ENCODE assay signal across 17 cellular contexts in the genomic region with DNA sequence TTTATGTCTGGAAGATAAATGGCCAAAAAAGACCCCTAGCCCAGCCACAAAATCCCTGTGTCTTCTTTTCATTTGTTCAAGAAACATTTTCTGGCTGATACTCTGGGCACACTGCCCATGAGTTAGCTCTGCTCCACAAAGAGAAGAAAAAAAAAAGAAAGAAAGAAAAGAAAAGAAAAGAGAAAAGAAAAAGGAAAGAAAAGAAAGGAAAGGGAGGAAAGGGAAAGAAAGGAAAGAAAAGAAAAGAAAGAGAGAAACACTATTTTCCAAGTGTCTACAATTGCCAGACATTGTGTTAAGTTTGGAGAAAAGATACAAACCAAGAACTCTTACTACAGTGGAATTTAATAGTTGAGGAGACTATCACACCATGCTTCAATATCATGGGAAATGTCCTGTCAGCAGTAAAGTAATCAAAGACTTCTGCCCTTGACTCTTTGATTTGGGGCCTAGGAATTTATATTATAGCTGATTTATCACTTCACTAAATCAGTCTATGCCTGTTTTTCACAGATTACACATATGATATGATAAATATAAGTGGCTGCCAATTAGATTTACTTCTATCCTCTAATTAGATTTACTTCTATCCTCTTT. TPM values are rescaled to one million over a fixed set of nuclear protein-coding genes. Genes with fewer than 3 reads are reported as not detected.
DNase-seq lines count a peak whose midpoint lies in the region; ATAC-seq, FAIRE-seq and TF ChIP-seq lines count a peak whose summit lies in the region.
"Had no signal": no experiment of that assay in that cellular context is flagged by ENCODE, and none has a peak within 500 bp of the region (broad histone marks: within the 10 kb centered on the region; RNA-seq: fewer than 3 reads in every experiment).

No MANE protein-coding gene starts in this region.

- no peaks in the 10 kb centered on the region for H3K9me1 ChIP-seq in K562 (ENCODE audit: control insufficient read depth, insufficient read depth, low read length)

- peak overlapping the region in 1 of 2 experiments; percentile 91; a peak in 2 of 4 replicates for H3K9ac ChIP-seq in K562 (ENCODE audit: insufficient read depth in 1 of 2, low read depth in 2 of 2, low read length in 2 of 2)
- H3K9ac ChIP-seq: KMS-11 had no signal

- no peak for FAIRE-seq in K562 (lab: Jason Lieb, UNC)

- H3K9me2 ChIP-seq in OCI-LY7 (ENCODE audit: insufficient read depth, low read length): no peaks in the 10 kb centered on the region; the same call in 1 of the 2 replicates

- H3K27me3 ChIP-seq in K562 (ENCODE audit: control insufficient read depth in 2 of 2, insufficient read depth in 2 of 2, low read length in 2 of 2): no peaks in the 10 kb centered on the region
- no peaks in the 10 kb centered on the region for H3K27me3 ChIP-seq in prostate gland (replicated peaks; ENCODE audit: insufficient read depth)

- H3K4me1 Mint-ChIP-seq in activated CD4-positive, alpha-beta T cell treated with anti-CD3 and anti-CD28 coated beads, Interleukin-2, amount 10 ng/mL, durations not matched to agents 7 days and 5 days: peaks cover 66% of the 10 kb centered on the region

- TF ChIP-seq POLR2A in K562 (conservative IDR thresholded peaks at IDR 0.05) (no peak), prostate gland (IDR thresholded peaks at IDR 0.05) (no peak)

- no peak for DNase-seq in activated CD4-positive, alpha-beta T cell treated with anti-CD3 and anti-CD28 coated beads, Interleukin-2, amount 10 ng/mL, durations not matched to agents 7 days and 5 days
- no peak for DNase-seq in activated CD4-positive, alpha-beta T cell treated with anti-CD3 and anti-CD28 coated beads, Interleukin-2, amount 50 U/mL, for 4 hours
- DNase-seq in OCI-LY7 (ENCODE audit: low spot score): no peak
- DNase-seq in K562 (ENCODE audit: extremely low read depth in 1 of 4, low spot score in 3 of 4): no peak
- DNase-seq in prostate gland (ENCODE audit: low spot score): no peak
- DNase-seq in NCI-H1105 (lab: John Stamatoyannopoulos, UW): no peak
- no peak for DNase-seq in epidermal melanocyte (ENCODE audit: insufficient read length, low spot score)
- DNase-seq: aorta, dermis blood vessel endothelial cell, mesenchymal stem cell, NCI-H146, NCI-H510A treated with DMSO at 0.1 percent for 48 hours, RPMI8226 had no signal

- H4K20me1 ChIP-seq in OCI-LY7 (ENCODE audit: insufficient read depth, low read length) (no peaks in the 10 kb centered on the region), K562 (replicated peaks; ENCODE audit: control insufficient read depth, insufficient read depth, low read length) (no peaks in the 10 kb centered on the region)

- in situ Hi-C loops in K562 (cut with MboI): loop anchor here (25.0 kb wide), 2 partner anchors 343 to 868 kb away; a partner anchor contains a TSS

- BruUV-seq in OCI-LY7 (replicated peaks; lab: Mats Ljungman, UMichigan): no TSS peak
- no TSS peak for BruUV-seq in K562 (replicated peaks; lab: Mats Ljungman, UMichigan)

- no peaks in the 10 kb centered on the region for H3K9me3 Mint-ChIP-seq in activated CD4-positive, alpha-beta T cell treated with anti-CD3 and anti-CD28 coated beads, Interleukin-2, amount 10 ng/mL, durations not matched to agents 7 days and 5 days

- H3K27me3 Mint-ChIP-seq in activated CD4-positive, alpha-beta T cell treated with anti-CD3 and anti-CD28 coated beads, Interleukin-2, amount 10 ng/mL, durations not matched to agents 7 days and 5 days: peaks cover 2% of the 10 kb centered on the region

- H3K36me3 Mint-ChIP-seq in activated CD4-positive, alpha-beta T cell treated with anti-CD3 and anti-CD28 coated beads, Interleukin-2, amount 10 ng/mL, durations not matched to agents 7 days and 5 days (ENCODE audit: low read depth): peaks cover 42% of the 10 kb centered on the region

- no peak for TF ChIP-seq EP300 in K562 (IDR thresholded peaks at IDR 0.05; ENCODE audit: low read length)

- H3K4me1 ChIP-seq in OCI-LY7 (ENCODE audit: insufficient read depth, low read length, poor library complexity, severe bottlenecking): peaks cover 18% of the 10 kb centered on the region
- H3K4me1 ChIP-seq in K562 (replicated peaks in 1 of 2; ENCODE audit: control insufficient read depth in 2 of 2, insufficient read depth in 2 of 2, low read length in 2 of 2): peaks cover 5 to 21% of the 10 kb centered on the region in 2 experiments
- H3K4me1 ChIP-seq in prostate gland (replicated peaks): no peaks in the 10 kb centered on the region

- H3K36me3 ChIP-seq in OCI-LY7 (ENCODE audit: insufficient read depth, low read length): peaks cover 13% of the 10 kb centered on the region
- peaks cover 18% of the 10 kb centered on the region; the same call in 1 of the 3 replicates for H3K36me3 ChIP-seq in K562 (ENCODE audit: control insufficient read depth, insufficient read depth, low read length)
- H3K36me3 ChIP-seq in prostate gland: no peaks in the 10 kb centered on the region

- H3K27ac ChIP-seq in OCI-LY7 (ENCODE audit: low read depth, low read length, poor library complexity, severe bottlenecking): no peak overlapping the region
- H3K27ac ChIP-seq in K562 (ENCODE audit: extremely low read depth, low read depth, low read length): peak overlapping the region; percentile 57; the same call in 2 of the 3 replicates
- peak overlapping the region; percentile 12 to 35 for H3K27ac ChIP-seq in prostate gland
- H3K27ac ChIP-seq: KMS-11 had no signal

- H3K79me2 ChIP-seq in OCI-LY7 (ENCODE audit: insufficient read depth, low read depth, low read length) (peaks cover 14% of the 10 kb centered on the region; the same call in 1 of the 2 replicates), K562 (ENCODE audit: control insufficient read depth, insufficient read depth, low read length) (peaks cover 40% of the 10 kb centered on the region)

- TF ChIP-seq CTCF in OCI-LY7 (conservative IDR thresholded peaks at IDR 0.05; ENCODE audit: low read length): no peak
- TF ChIP-seq CTCF in K562 (IDR thresholded peaks at IDR 0.05 in 2 of 3, conservative IDR thresholded peaks at IDR 0.05 in 1 of 3; ENCODE audit: insufficient read depth in 2 of 3, low read depth in 1 of 3, low read length in 3 of 3): no peak
- no peak for TF ChIP-seq CTCF in prostate gland (IDR thresholded peaks at IDR 0.05)

- no peak overlapping the region for H3K4me3 ChIP-seq in OCI-LY7 (ENCODE audit: low read depth, low read length, poor library complexity, severe bottlenecking)
- H3K4me3 ChIP-seq in K562: no peak overlapping the region
- H3K4me3 ChIP-seq in prostate gland: no peak overlapping the region
- H3K4me3 ChIP-seq: smooth muscle cell had no signal

- peak overlapping the region; percentile 96 for H3K4me3 Mint-ChIP-seq in activated CD4-positive, alpha-beta T cell treated with anti-CD3 and anti-CD28 coated beads, Interleukin-2, amount 10 ng/mL, durations not matched to agents 7 days and 5 days

- H3K9me3 ChIP-seq in OCI-LY7 (ENCODE audit: low read length) (no peaks in the 10 kb centered on the region), K562 (replicated peaks; ENCODE audit: control insufficient read depth, insufficient read depth, low read depth, low read length) (no peaks in the 10 kb centered on the region), prostate gland (no peaks in the 10 kb centered on the region)

- POLR2A ChIA-PET in activated CD4-positive, alpha-beta T cell treated with anti-CD3 and anti-CD28 coated beads, Interleukin-2, amount 10 ng/mL, durations not matched to agents 7 days and 5 days (lab: Charles Lee): interaction anchor here (1.0 kb wide), 1 partner anchor 13 kb away, joined by 3 read pairs; no protein-coding TSS in a partner anchor
- POLR2A ChIA-PET in OCI-LY7 (lab: Charles Lee): interaction anchor here (1.0 to 2.6 kb wide), 2 partner anchors 17 to 202 kb away, joined by 4 to 10 read pairs; no protein-coding TSS in a partner anchor
- POLR2A ChIA-PET in K562 (lab: Yijun Ruan, JAX): interaction anchor here (0.6 to 5.8 kb wide), 14 partner anchors 8 to 532 kb away, joined by 3 to 61 read pairs (median 4); a partner anchor contains a TSS

- H3K4me2 ChIP-seq in OCI-LY7 (ENCODE audit: low read length): peak overlapping the region; percentile 85; the same call in 1 of the 2 replicates
- H3K4me2 ChIP-seq in K562 (ENCODE audit: insufficient read depth, low read length): peak overlapping the region; percentile 62; the same call in 1 of the 2 replicates
- H3K4me2 ChIP-seq: KMS-11, smooth muscle cell had no signal

- CTCF ChIA-PET in activated CD4-positive, alpha-beta T cell treated with anti-CD3 and anti-CD28 coated beads, Interleukin-2, amount 10 ng/mL, durations not matched to agents 7 days and 5 days (lab: Charles Lee): interaction anchor here (1.0 to 5.8 kb wide), 5 partner anchors 10 to 273 kb away, joined by 3 to 39 read pairs (median 10); a partner anchor contains a TSS
- CTCF ChIA-PET in OCI-LY7 (lab: Charles Lee; ENCODE audit: unreplicated experiment): no interaction called here
- CTCF ChIA-PET in K562 (lab: Yijun Ruan, JAX; ENCODE audit: low intra/inter-chr PET ratio): no interaction called here

- H2AFZ ChIP-seq in OCI-LY7 (ENCODE audit: low read length) (no peak overlapping the region), K562 (ENCODE audit: low read depth, low read length) (0 out of 2 replicates have a peak overlapping the region, but pooled peaks have one; percentile 64)

- no peak for TF ChIP-seq RAD21 in K562 (CRISPR knock-in tag; conservative IDR thresholded peaks at IDR 0.05 in 1 of 2, IDR thresholded peaks at IDR 0.05 in 1 of 2)

- ATAC-seq in K562 (no peak), GM21423 (IDR thresholded peaks at IDR 0.05; ENCODE audit: unreplicated experiment) (no peak)

- intact Hi-C loops in OCI-LY7 (cut with micrococcal nuclease; ENCODE audit: unreplicated experiment) (no loop called here), K562 (cut with micrococcal nuclease) (no loop called here), prostate gland (cut with DNase I) (no loop called here)

- H3K27ac Mint-ChIP-seq in activated CD4-positive, alpha-beta T cell treated with anti-CD3 and anti-CD28 coated beads, Interleukin-2, amount 10 ng/mL, durations not matched to agents 7 days and 5 days: peak overlapping the region; percentile 99

RNA-seq across cellular contexts. Expression of a gene that starts 3.0 kb away (rescaled TPM):
- 10 to 100 TPM; 26.6 to 31.8 TPM for total RNA-seq in activated CD4-positive, alpha-beta T cell treated with anti-CD3 and anti-CD28 coated beads, Interleukin-2, amount 10 ng/mL, durations not matched to agents 7 days and 5 days
- 17.6 and 34.7 TPM in 2 replicates for total RNA-seq in OCI-LY7 (2014; rRNA removed; shearing (Covaris generic))
- total RNA-seq in OCI-LY7 (2022) (9.3 and 10.9 TPM in 2 replicates), K562 (2014; rRNA removed) (16.2 and 16.7 TPM in 2 replicates), K562 (2014; rRNA removed; fragmentation: Illumina TruSeq; extraction: Trizol) (16.2 and 18.4 TPM in 2 replicates), K562 (2015; rRNA removed; fragmentation: Illumina TruSeq; extraction: Trizol) (22.4 and 22.9 TPM in 2 replicates), K562 (2021) (12.2 and 12.5 TPM in 2 replicates), prostate gland (10 to 100 TPM; 44.8 to 45.2 TPM)
- 9.3 and 20.1 TPM in 2 replicates for total RNA-seq in K562 (2011; cell fraction: chromatin; rRNA removed; ENCODE audit: low replicate concordance)
- total RNA-seq in K562 (2011; cell fraction: nucleolus; rRNA removed): 6.6 and 6.7 TPM in 2 replicates
- total RNA-seq in K562 (2011; cell fraction: nucleoplasm; rRNA removed): 8.8 and 9.2 TPM in 2 replicates
- polyA plus RNA-seq in K562 (2011; rRNA removed) (14.2 and 16.3 TPM in 2 replicates), K562 (2014; fragmentation: Illumina TruSeq; extraction: Trizol) (17.2 and 20.0 TPM in 2 replicates), K562 (2014; fragmentation: Nextera tagmentation; extraction: Ambion mirVana) (10 to 100 TPM in 1 of 2 experiments, 1 to 10 TPM in 1; 5.6 to 12.8 TPM), K562 (2014; rRNA removed) (17.2 and 18.4 TPM in 2 replicates)
- 8.2 and 12.4 TPM in 2 replicates for polyA plus RNA-seq in K562 (2011; cell fraction: cytosol; rRNA removed)
- 10.3 and 14.4 TPM in 2 replicates for polyA plus RNA-seq in K562 (2011; cell fraction: nucleus; rRNA removed)
- polyA plus RNA-seq in K562 (2012): 8.9 and 10.4 TPM in 2 replicates
- 23.2 and 23.8 TPM in 2 replicates for polyA minus RNA-seq in K562 (2011; rRNA and poly(A)+ RNA removed)
- 5.8 and 8.6 TPM in 2 replicates for polyA minus RNA-seq in K562 (2011; cell fraction: cytosol; rRNA and poly(A)+ RNA removed)
- 5.1 and 8.1 TPM in 2 replicates for polyA minus RNA-seq in K562 (2011; cell fraction: nucleus; rRNA and poly(A)+ RNA removed)

RNA-seq across cellular contexts. Expression of a gene that starts 18.7 kb away (rescaled TPM):
- 1 to 10 TPM; 2.2 to 2.9 TPM for total RNA-seq in activated CD4-positive, alpha-beta T cell treated with anti-CD3 and anti-CD28 coated beads, Interleukin-2, amount 10 ng/mL, durations not matched to agents 7 days and 5 days
- total RNA-seq in OCI-LY7 (2014; rRNA removed; shearing (Covaris generic)): 4.3 and 5.4 TPM in 2 replicates
- 3.3 and 3.8 TPM in 2 replicates for total RNA-seq in OCI-LY7 (2022)
- total RNA-seq in K562 (2011; cell fraction: chromatin; rRNA removed; ENCODE audit: low replicate concordance): 11.3 and 87.8 TPM in 2 replicates
- total RNA-seq in K562 (2011; cell fraction: nucleolus; rRNA removed): 10.7 and 21.2 TPM in 2 replicates
- total RNA-seq in K562 (2011; cell fraction: nucleoplasm; rRNA removed): 28.6 and 33.8 TPM in 2 replicates
- 107 and 116 TPM in 2 replicates for total RNA-seq in K562 (2014; rRNA removed)
- 182 and 209 TPM in 2 replicates for total RNA-seq in K562 (2014; rRNA removed; fragmentation: Illumina TruSeq; extraction: Trizol)
- 54.3 and 56.3 TPM in 2 replicates for total RNA-seq in K562 (2015; rRNA removed; fragmentation: Illumina TruSeq; extraction: Trizol)
- 101 and 104 TPM in 2 replicates for total RNA-seq in K562 (2021)
- polyA plus RNA-seq in K562 (2011; rRNA removed): 104 and 197 TPM in 2 replicates
- polyA plus RNA-seq in K562 (2011; cell fraction: cytosol; rRNA removed): 25.0 and 35.1 TPM in 2 replicates
- 20.7 and 23.5 TPM in 2 replicates for polyA plus RNA-seq in K562 (2011; cell fraction: nucleus; rRNA removed)
- polyA plus RNA-seq in K562 (2012): 22.3 and 42.9 TPM in 2 replicates
- 183 and 258 TPM in 2 replicates for polyA plus RNA-seq in K562 (2014; fragmentation: Illumina TruSeq; extraction: Trizol)
- 100 to 1,000 TPM; 110 to 156 TPM for polyA plus RNA-seq in K562 (2014; fragmentation: Nextera tagmentation; extraction: Ambion mirVana)
- 124 and 137 TPM in 2 replicates for polyA plus RNA-seq in K562 (2014; rRNA removed)
- 106 and 117 TPM in 2 replicates for polyA minus RNA-seq in K562 (2011; rRNA and poly(A)+ RNA removed)
- 22.3 and 41.9 TPM in 2 replicates for polyA minus RNA-seq in K562 (2011; cell fraction: cytosol; rRNA and poly(A)+ RNA removed)
- polyA minus RNA-seq in K562 (2011; cell fraction: nucleus; rRNA and poly(A)+ RNA removed): 10.1 and 16.6 TPM in 2 replicates
- total RNA-seq in prostate gland: 1 to 10 TPM in 1 of 2 donors, not detected in 1; 1.4 TPM
- total RNA-seq: dermis blood vessel endothelial cell, osteocyte, smooth muscle cell had no signal
- polyA plus RNA-seq: aorta, smooth muscle cell had no signal
